ENCODE assay signal across 1 cellular context in the genomic region with DNA sequence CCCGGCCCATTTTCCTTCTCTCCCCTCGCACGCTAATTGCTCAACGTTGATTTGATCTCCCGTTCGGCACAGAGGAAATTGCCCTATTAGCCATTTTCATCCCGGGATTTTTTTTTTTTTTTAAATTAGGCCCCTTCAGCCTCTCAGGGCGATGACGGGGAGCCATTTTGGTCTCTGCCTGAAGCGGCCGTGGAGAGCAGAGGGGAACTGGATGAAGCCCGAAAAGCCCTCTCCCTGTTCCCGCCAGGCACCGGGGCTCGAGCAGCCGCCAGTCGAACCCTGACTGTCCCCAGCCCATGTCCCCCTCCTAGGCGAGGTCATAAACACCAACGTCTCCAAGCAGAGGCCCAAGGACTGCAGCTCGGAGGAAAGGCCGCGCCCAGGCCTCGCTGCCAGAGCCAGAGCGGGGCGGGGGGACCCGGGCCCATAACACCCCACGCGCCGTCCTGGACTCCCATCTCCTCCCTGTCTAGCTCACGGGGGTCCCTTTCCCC.
TF ChIP-seq lines count a peak whose summit lies in the region.

No MANE protein-coding gene starts in this region.

TF ChIP-seq in A549, 52 proteins besides CTCF, POLR2A, EP300 and RAD21 (continued from another document):
- TF ChIP-seq, protein P1, sequence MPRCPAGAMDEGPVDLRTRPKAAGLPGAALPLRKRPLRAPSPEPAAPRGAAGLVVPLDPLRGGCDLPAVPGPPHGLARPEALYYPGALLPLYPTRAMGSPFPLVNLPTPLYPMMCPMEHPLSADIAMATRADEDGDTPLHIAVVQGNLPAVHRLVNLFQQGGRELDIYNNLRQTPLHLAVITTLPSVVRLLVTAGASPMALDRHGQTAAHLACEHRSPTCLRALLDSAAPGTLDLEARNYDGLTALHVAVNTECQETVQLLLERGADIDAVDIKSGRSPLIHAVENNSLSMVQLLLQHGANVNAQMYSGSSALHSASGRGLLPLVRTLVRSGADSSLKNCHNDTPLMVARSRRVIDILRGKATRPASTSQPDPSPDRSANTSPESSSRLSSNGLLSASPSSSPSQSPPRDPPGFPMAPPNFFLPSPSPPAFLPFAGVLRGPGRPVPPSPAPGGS (IDR thresholded peaks at IDR 0.05) = no peak
